In the genomic region with DNA sequence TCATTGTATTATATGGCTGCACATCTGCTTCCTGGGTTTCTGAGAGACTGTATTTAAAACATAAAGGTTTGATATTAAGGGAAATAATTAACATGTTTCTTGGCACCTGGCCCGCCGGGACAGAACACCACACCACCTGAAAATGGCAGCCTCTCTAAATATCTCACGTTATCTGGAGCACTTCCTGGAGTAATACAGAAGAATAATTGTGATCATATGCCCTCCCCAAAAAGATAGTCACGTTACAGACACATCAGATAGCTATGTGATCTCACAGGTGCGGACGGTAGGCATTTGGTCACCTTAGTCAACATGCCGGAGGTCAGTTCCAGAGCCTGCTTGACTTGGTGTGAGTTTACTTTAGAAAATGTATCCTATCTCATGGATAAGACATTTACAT, we compare ENCODE assay signal across 24 cellular contexts.
"Had no signal": no experiment of that assay in that cellular context is flagged by ENCODE, and none has a peak within 500 bp of the region (broad histone marks: within the 10 kb centered on the region; RNA-seq: fewer than 3 reads in every experiment).

No MANE protein-coding gene starts in this region.

- H3K27me3 ChIP-seq: ovary, spleen, tibial artery, uterus had no signal

- H3K27ac ChIP-seq: left ventricle myocardium inferior, ovary, prostate gland, skin epidermis, spleen, suprapubic skin, thoracic aorta, tibial artery, uterus had no signal

- DNase-seq: islet precursor cell; left ventricle myocardium inferior; mesendoderm; naive B cell; ovary; posterior cingulate gyrus; retina; right cardiac atrium; spleen; stimulated activated CD4-positive, alpha-beta T cell treated with anti-CD3 and anti-CD28 coated beads, Interleukin-4, amount 100 ng/mL, for 24 hours; stimulated activated naive CD4-positive, alpha-beta T cell; tibial artery; trophoblast cell; uterus had no signal

- H3K4me3 ChIP-seq: left ventricle myocardium inferior, lung, ovary, prostate gland, skin epidermis, spleen, suprapubic skin, thoracic aorta, tibial artery, uterus had no signal

- H3K9me3 ChIP-seq: ovary, prostate gland, suprapubic skin, thoracic aorta, uterus had no signal

- H3K4me1 ChIP-seq: left ventricle myocardium inferior, prostate gland, suprapubic skin, tibial artery, uterus had no signal

- ATAC-seq: natural killer cell treated with Interleukin-12 subunit alpha and Interleukin-12 subunit beta and Interleukin-15 and Interleukin-18, amount 100 ng/mL, for 72 hours; right cardiac atrium; sciatic nerve; stimulated activated effector memory CD8-positive, alpha-beta T cell treated with anti-CD3 and anti-CD28 coated beads, Interleukin-12 subunit alpha, Interleukin-12 subunit beta, amount 100 ng/mL, for 72 hours had no signal

- H3K27me3 Mint-ChIP-seq: naive B cell; natural killer cell treated with Interleukin-12 subunit alpha and Interleukin-12 subunit beta and Interleukin-15 and Interleukin-18, amount 100 ng/mL, for 72 hours; stimulated activated naive CD8-positive, alpha-beta T cell treated with anti-CD3 and anti-CD28 coated beads, Interleukin-15, Interleukin-2, amounts not matched to agents 100 ng/mL and 50 ng/mL, for 24 hours had no signal

- H3K4me1 Mint-ChIP-seq: mesothelial cell of epicardium, naive B cell had no signal

- H3K9me3 Mint-ChIP-seq: mesothelial cell of epicardium had no signal

- H3K27ac Mint-ChIP-seq: mesothelial cell of epicardium; naive B cell; natural killer cell treated with Interleukin-12 subunit alpha and Interleukin-12 subunit beta and Interleukin-15 and Interleukin-18, amount 100 ng/mL, for 72 hours; stimulated activated effector memory CD8-positive, alpha-beta T cell treated with anti-CD3 and anti-CD28 coated beads, Interleukin-12 subunit alpha, Interleukin-12 subunit beta, amount 100 ng/mL, for 72 hours; stimulated activated naive CD8-positive, alpha-beta T cell treated with anti-CD3 and anti-CD28 coated beads, Interleukin-15, Interleukin-2, amounts not matched to agents 100 ng/mL and 50 ng/mL, for 24 hours had no signal

- H3K36me3 Mint-ChIP-seq: mesothelial cell of epicardium; natural killer cell treated with Interleukin-12 subunit alpha and Interleukin-12 subunit beta and Interleukin-15 and Interleukin-18, amount 100 ng/mL, for 72 hours; stimulated activated effector memory CD8-positive, alpha-beta T cell treated with anti-CD3 and anti-CD28 coated beads, Interleukin-12 subunit alpha, Interleukin-12 subunit beta, amount 100 ng/mL, for 72 hours had no signal

- H3K4me3 Mint-ChIP-seq: mesothelial cell of epicardium; naive B cell; natural killer cell treated with Interleukin-12 subunit alpha and Interleukin-12 subunit beta and Interleukin-15 and Interleukin-18, amount 100 ng/mL, for 72 hours; stimulated activated effector memory CD8-positive, alpha-beta T cell treated with anti-CD3 and anti-CD28 coated beads, Interleukin-12 subunit alpha, Interleukin-12 subunit beta, amount 100 ng/mL, for 72 hours; stimulated activated naive CD8-positive, alpha-beta T cell treated with anti-CD3 and anti-CD28 coated beads, Interleukin-15, Interleukin-2, amounts not matched to agents 100 ng/mL and 50 ng/mL, for 24 hours had no signal

- H3K36me3 ChIP-seq: left ventricle myocardium inferior, ovary, prostate gland, spleen, suprapubic skin, thoracic aorta, tibial artery, uterus had no signal
